In the genomic region with DNA sequence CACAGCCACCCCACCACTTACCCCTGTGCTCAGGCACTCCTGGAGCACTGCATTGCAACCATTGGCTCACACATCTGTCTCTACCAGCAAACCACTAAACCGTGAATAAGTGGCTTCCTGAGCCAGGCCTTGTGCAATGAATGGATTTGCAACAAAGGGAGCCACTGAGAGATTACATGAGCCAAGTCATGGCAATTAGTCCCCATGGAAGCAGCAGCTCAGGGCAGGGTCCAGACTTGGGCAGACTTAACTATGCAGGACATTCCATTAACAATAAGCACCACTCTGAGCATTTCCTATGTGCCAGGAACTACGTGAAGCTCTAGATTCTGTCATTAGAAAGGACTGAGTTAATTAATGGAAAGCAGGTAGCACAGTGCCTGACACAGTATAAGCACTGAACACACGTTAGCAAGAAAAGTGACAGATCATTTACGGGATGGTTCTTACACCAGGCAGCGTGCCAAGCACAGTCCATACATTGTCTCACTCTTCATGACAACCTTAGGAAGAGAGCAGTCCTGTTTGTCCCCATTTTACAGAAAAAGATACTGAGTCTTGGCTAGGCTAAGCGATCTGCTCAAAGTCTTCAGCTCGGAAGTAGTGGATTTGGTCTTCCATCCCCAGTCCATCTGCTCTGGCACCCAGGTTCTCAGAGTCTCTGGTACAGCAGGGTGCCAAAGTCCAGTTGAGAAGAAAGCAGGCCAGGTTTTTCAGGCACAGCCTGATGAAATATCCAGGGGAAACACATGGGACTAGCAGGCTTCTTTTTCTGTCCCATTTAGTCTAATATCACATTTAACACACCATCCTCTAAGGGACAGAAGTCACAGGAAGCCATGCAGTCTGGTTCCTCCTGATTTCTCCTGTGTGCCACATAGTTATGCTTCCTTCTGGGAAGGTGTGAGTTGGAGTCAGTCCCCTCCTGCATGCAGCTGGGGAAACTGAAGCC, we compare ENCODE assay signal across 9 cellular contexts. TPM values are rescaled to one million over a fixed set of nuclear protein-coding genes. Genes with fewer than 3 reads are reported as not detected.
A peak's percentile ranks its signal among the peaks of the same experiment; 100 is the strongest.
DNase-seq lines count a peak whose midpoint lies in the region; ATAC-seq and TF ChIP-seq lines count a peak whose summit lies in the region.
"Had no signal": no experiment of that assay in that cellular context is flagged by ENCODE, and none has a peak within 500 bp of the region (broad histone marks: within the 10 kb centered on the region; RNA-seq: fewer than 3 reads in every experiment).

No MANE protein-coding gene starts in this region.

- peaks cover 54% of the 10 kb centered on the region for H3K4me1 ChIP-seq in CD8-positive, alpha-beta T cell (ENCODE audit: insufficient read depth, low read length)
- no peaks in the 10 kb centered on the region for H3K4me1 ChIP-seq in adrenal gland (replicated peaks in 1 of 2)

- H3K9me3 Mint-ChIP-seq in CD8-positive, alpha-beta T cell = no peaks in the 10 kb centered on the region
- H3K9me3 Mint-ChIP-seq in activated T-cell treated with anti-CD3 and anti-CD28 coated beads, Interleukin-2, amount 50 U/mL, for 72 hours = no peaks in the 10 kb centered on the region

- no peak for TF ChIP-seq CTCF in CD8-positive, alpha-beta T cell (IDR thresholded peaks at IDR 0.05)
- TF ChIP-seq CTCF in adrenal gland (IDR thresholded peaks at IDR 0.05) = no peak

- 81 to 92% (median 86%) methylated on average over 7 of the region's 7 CpGs for WGBS in adrenal gland, 4 donors

- H3K4me1 Mint-ChIP-seq in CD8-positive, alpha-beta T cell (ENCODE audit: low read depth) = peaks cover 52% of the 10 kb centered on the region
- H3K4me1 Mint-ChIP-seq in activated T-cell treated with anti-CD3 and anti-CD28 coated beads, Interleukin-2, amount 50 U/mL, for 72 hours (ENCODE audit: low read depth) = peaks cover 62% of the 10 kb centered on the region

- H3K27me3 ChIP-seq in CD8-positive, alpha-beta T cell (ENCODE audit: insufficient read depth, low read length) = no peaks in the 10 kb centered on the region
- H3K27me3 ChIP-seq in MG63 (no peaks in the 10 kb centered on the region), adrenal gland (no peaks in the 10 kb centered on the region)

- CTCF ChIA-PET in CD8-positive, alpha-beta T cell (lab: Charles Lee) = no interaction called here

- no peak for ATAC-seq in CD8-positive, alpha-beta T cell
- ATAC-seq in left cardiac atrium (peak; percentile 36 to 60), HG03095 (IDR thresholded peaks at IDR 0.05; ENCODE audit: unreplicated experiment) (no peak)
- no peak for ATAC-seq in activated T-cell treated with anti-CD3 and anti-CD28 coated beads, Interleukin-2, amount 50 U/mL, for 72 hours (replicated peaks in 1 of 2)
- ATAC-seq: HCT116 had no signal

- H3K27me3 Mint-ChIP-seq in CD8-positive, alpha-beta T cell (ENCODE audit: low read depth) = no peaks in the 10 kb centered on the region
- H3K27me3 Mint-ChIP-seq in activated T-cell treated with anti-CD3 and anti-CD28 coated beads, Interleukin-2, amount 50 U/mL, for 72 hours (ENCODE audit: low read depth) = no peaks in the 10 kb centered on the region

- no peak for TF ChIP-seq POLR2A in adrenal gland (IDR thresholded peaks at IDR 0.05)

- no peaks in the 10 kb centered on the region for H3K36me3 Mint-ChIP-seq in CD8-positive, alpha-beta T cell
- no peaks in the 10 kb centered on the region for H3K36me3 Mint-ChIP-seq in activated T-cell treated with anti-CD3 and anti-CD28 coated beads, Interleukin-2, amount 50 U/mL, for 72 hours (ENCODE audit: insufficient read depth in 2 of 2)

- no peaks in the 10 kb centered on the region for H3K9me3 ChIP-seq in CD8-positive, alpha-beta T cell (ENCODE audit: low read length)
- H3K9me3 ChIP-seq in MG63 (no peaks in the 10 kb centered on the region), adrenal gland (replicated peaks in 1 of 3) (no peaks in the 10 kb centered on the region)

- intact Hi-C loops in CD8-positive, alpha-beta T cell (cut with DNase I, micrococcal nuclease) = no loop called here
- intact Hi-C loops in left cardiac atrium (cut with DNase I) (no loop called here), adrenal gland (cut with DNase I) (no loop called here)

- no peak overlapping the region for H3K4me3 ChIP-seq in CD8-positive, alpha-beta T cell (ENCODE audit: low read depth, low read length)
- H3K4me3 ChIP-seq in MG63 = no peak overlapping the region
- no peak overlapping the region for H3K4me3 ChIP-seq in adrenal gland

- peak overlapping the region; percentile 44 for H3K4me3 Mint-ChIP-seq in CD8-positive, alpha-beta T cell
- H3K4me3 Mint-ChIP-seq in activated T-cell treated with anti-CD3 and anti-CD28 coated beads, Interleukin-2, amount 50 U/mL, for 72 hours = no peak overlapping the region

- no peak overlapping the region for H3K27ac ChIP-seq in CD8-positive, alpha-beta T cell (ENCODE audit: low read depth, low read length)
- peak overlapping the region in 1 of 5 donors; percentile 41 for H3K27ac ChIP-seq in adrenal gland

- POLR2A ChIA-PET in CD8-positive, alpha-beta T cell (lab: Charles Lee) = interaction anchor here (2.4 kb wide), 1 partner anchor 10 kb away, joined by 7 read pairs; no protein-coding TSS in a partner anchor

- H3K36me3 ChIP-seq in CD8-positive, alpha-beta T cell (ENCODE audit: insufficient read depth, low read length) = no peaks in the 10 kb centered on the region
- H3K36me3 ChIP-seq in MG63 (no peaks in the 10 kb centered on the region), adrenal gland (replicated peaks in 1 of 2) (no peaks in the 10 kb centered on the region)

- no peak for DNase-seq in CD8-positive, alpha-beta T cell
- DNase-seq in MG63 (peak; percentile 84), UCSD-AML1 (lab: John Stamatoyannopoulos, UW; ENCODE audit: unreplicated experiment) (peak; percentile 58), left cardiac atrium (peak; percentile 37), NCI-H2227 treated with DMSO at 0.1 percent for 48 hours (lab: John Stamatoyannopoulos, UW) (no peak), adrenal gland (no peak)
- no peak for DNase-seq in activated T-cell treated with anti-CD3 and anti-CD28 coated beads, Interleukin-2, amount 50 U/mL, for 72 hours

- H3K27ac Mint-ChIP-seq in CD8-positive, alpha-beta T cell = peak overlapping the region; percentile 77
- no peak overlapping the region for H3K27ac Mint-ChIP-seq in activated T-cell treated with anti-CD3 and anti-CD28 coated beads, Interleukin-2, amount 50 U/mL, for 72 hours

RNA-seq across cellular contexts. Expression of a gene that starts 44.1 kb away (rescaled TPM):
- 1 to 10 TPM in 1 of 2 experiments, under 1 TPM in 1; 0.86 to 1.5 TPM for total RNA-seq in CD8-positive, alpha-beta T cell
- total RNA-seq in MG63 (2014; rRNA removed; shearing (Covaris generic); ENCODE audit: low replicate concordance) = 0.16 TPM in 1 of 2 replicates, not detected in the other
- total RNA-seq in left cardiac atrium = under 1 TPM; 0.50 to 0.68 TPM
- total RNA-seq in adrenal gland = 1 to 10 TPM in 1 of 8 donors, under 1 TPM in 4, not detected in 3; 0.11 to 1.0 (median 0.18) TPM
- under 1 TPM in 2 of 3 donors, not detected in 1; 0.24 to 0.48 TPM for polyA plus RNA-seq in adrenal gland
- total RNA-seq in activated T-cell treated with anti-CD3 and anti-CD28 coated beads, Interleukin-2, amount 50 U/mL, for 72 hours = 1 to 10 TPM in 1 of 2 donors, under 1 TPM in 1; 0.93 to 2.2 TPM

Comparison
In these comparisons a context has a peak if more than half of its experiments do, and no peak if none do; other contexts are left out.
1. ATAC-seq: peak in left cardiac atrium (2 of 2); none in CD8-positive, alpha-beta T cell (single experiment), activated T-cell treated with anti-CD3 and anti-CD28 coated beads, Interleukin-2, amount 50 U/mL, for 72 hours (0 of 2) and HG03095 (single experiment).
2. DNase-seq: peak in MG63 (single experiment), UCSD-AML1 (single experiment) and left cardiac atrium (single experiment); none in CD8-positive, alpha-beta T cell (0 of 7), NCI-H2227 treated with DMSO at 0.1 percent for 48 hours (single experiment), adrenal gland (0 of 7) and activated T-cell treated with anti-CD3 and anti-CD28 coated beads, Interleukin-2, amount 50 U/mL, for 72 hours (0 of 2).